8 cellular contexts compared by ENCODE assay signal in genomic region chr12:132188451-132189298, GRCh38. TPM values are rescaled to one million over a fixed set of nuclear protein-coding genes. Genes with fewer than 3 reads are reported as not detected.
A peak's percentile ranks its signal among the peaks of the same experiment; 100 is the strongest.
DNase-seq lines count a peak whose midpoint lies in the region; ATAC-seq and TF ChIP-seq lines count a peak whose summit lies in the region.

No MANE protein-coding gene starts in this region.

- H3K4me1 Mint-ChIP-seq in Caco-2 (ENCODE audit: low read depth, unreplicated experiment), result peaks cover 7% of the 10 kb centered on the region

- 53 to 54% methylated on average over 39 of the region's 39 CpGs for WGBS in esophagus, 2 donors
- WGBS in ovary, 3 donors, result 54 to 70% (median 55%) methylated on average over 30 to 39 of the region's 39 CpGs

- H3K9me3 ChIP-seq in Caco-2 (no peaks in the 10 kb centered on the region), Peyer's patch (peaks cover 0 to 20% (median 1%) of the 10 kb centered on the region in 4 donors), esophagus (ENCODE audit: control insufficient read depth in 2 of 2, insufficient read depth in 1 of 2, low read depth in 1 of 2, low read length in 1 of 2) (peaks cover 3 to 12% of the 10 kb centered on the region in 2 donors), ovary (no peaks in the 10 kb centered on the region)

- TF ChIP-seq EP300 in ovary (IDR thresholded peaks at IDR 0.05), result no peak

- TF ChIP-seq POLR2A in Peyer's patch (IDR thresholded peaks at IDR 0.05), result no peak
- TF ChIP-seq POLR2A in ovary (IDR thresholded peaks at IDR 0.05), result no peak

- H3K36me3 ChIP-seq in Caco-2 (ENCODE audit: control insufficient read depth, insufficient read depth, low read length), result no peaks in the 10 kb centered on the region
- H3K36me3 ChIP-seq in Peyer's patch, result no peaks in the 10 kb centered on the region
- H3K36me3 ChIP-seq in esophagus (ENCODE audit: control insufficient read depth in 2 of 2, insufficient read depth in 2 of 2, low read length in 1 of 2), result no peaks in the 10 kb centered on the region
- H3K36me3 ChIP-seq in ovary, result no peaks in the 10 kb centered on the region

- H3K4me3 ChIP-seq in Caco-2 (ENCODE audit: low read depth, low read length) (peak overlapping the region; percentile 55), Peyer's patch (peak overlapping the region; percentile 49 to 64 (median 60)), esophagus (ENCODE audit: low read depth in 1 of 2, low read length in 2 of 2) (peak overlapping the region; percentile 50 to 54), ovary (peak overlapping the region; percentile 60)

- POLR2A ChIA-PET in Caco-2 (lab: Charles Lee), result no interaction called here

- peaks cover 6% of the 10 kb centered on the region for H3K36me3 Mint-ChIP-seq in Caco-2 (ENCODE audit: insufficient read depth, unreplicated experiment)

- peak overlapping the region; percentile 72 for H3K27ac Mint-ChIP-seq in Caco-2 (ENCODE audit: unreplicated experiment)

- intact Hi-C loops in Caco-2 (cut with micrococcal nuclease; ENCODE audit: unreplicated experiment), result loop anchor here (1.0 kb wide), 1 partner anchor 31 kb away; no protein-coding TSS in a partner anchor
- intact Hi-C loops in ovary (cut with DNase I), result no loop called here

- H3K9me3 Mint-ChIP-seq in Caco-2 (ENCODE audit: unreplicated experiment), result peaks cover 6% of the 10 kb centered on the region

- no peak for ATAC-seq in GM18909 (IDR thresholded peaks at IDR 0.05; ENCODE audit: poor library complexity, unreplicated experiment)
- no peak for ATAC-seq in GM18502 (IDR thresholded peaks at IDR 0.05; ENCODE audit: poor library complexity, unreplicated experiment)
- no peak for ATAC-seq in HG03571 (IDR thresholded peaks at IDR 0.05; ENCODE audit: unreplicated experiment)

- peak overlapping the region; percentile 90 for H3K4me3 Mint-ChIP-seq in Caco-2 (ENCODE audit: unreplicated experiment)

- peaks cover 12% of the 10 kb centered on the region for H3K27me3 Mint-ChIP-seq in Caco-2 (ENCODE audit: insufficient read depth, unreplicated experiment)

- DNase-seq in Caco-2 (no peak), Peyer's patch (no peak), ovary (no peak), NCI-H524 treated with DMSO at 0.1 percent for 48 hours (lab: John Stamatoyannopoulos, UW) (no peak)

- no TSS peak for BruUV-seq in Caco-2 (replicated peaks; lab: Mats Ljungman, UMichigan)

- H3K4me1 ChIP-seq in Caco-2, result peaks cover 8% of the 10 kb centered on the region; the same call in 1 of the 2 replicates
- peaks cover 0 to 17% (median 7%) of the 10 kb centered on the region in 4 donors for H3K4me1 ChIP-seq in Peyer's patch
- H3K4me1 ChIP-seq in esophagus (ENCODE audit: control insufficient read depth in 2 of 2, insufficient read depth in 2 of 2, low read length in 1 of 2), result peaks cover 4 to 20% of the 10 kb centered on the region in 2 donors
- H3K4me1 ChIP-seq in ovary (ENCODE audit: insufficient read depth), result peaks cover 5% of the 10 kb centered on the region

- no peaks in the 10 kb centered on the region for H3K27me3 ChIP-seq in Caco-2 (replicated peaks; ENCODE audit: control insufficient read depth, insufficient read depth, low read length)
- no peaks in the 10 kb centered on the region for H3K27me3 ChIP-seq in Peyer's patch
- no peaks in the 10 kb centered on the region for H3K27me3 ChIP-seq in esophagus (ENCODE audit: control insufficient read depth in 1 of 2, insufficient read depth in 2 of 2, low read length in 2 of 2)
- H3K27me3 ChIP-seq in ovary, result no peaks in the 10 kb centered on the region

- peak overlapping the region; percentile 47 to 80 (median 64) for H3K27ac ChIP-seq in Peyer's patch
- H3K27ac ChIP-seq in esophagus (ENCODE audit: low read depth in 2 of 2, low read length in 1 of 2), result peak overlapping the region; percentile 59 to 82
- peak overlapping the region; percentile 30 to 39 for H3K27ac ChIP-seq in ovary

- TF ChIP-seq CTCF in Caco-2 (IDR thresholded peaks at IDR 0.05; ENCODE audit: insufficient read depth in 1 of 2, low read depth in 1 of 2, low read length in 1 of 2, severe bottlenecking in 1 of 2, unreplicated experiment in 1 of 2) (no peak), Peyer's patch (IDR thresholded peaks at IDR 0.05) (no peak), ovary (IDR thresholded peaks at IDR 0.05) (no peak)

- CTCF ChIA-PET in Caco-2 (lab: Charles Lee), result interaction anchor here (0.6 to 1.5 kb wide), 5 partner anchors 10 to 324 kb away, joined by 3 to 6 read pairs (median 5); no protein-coding TSS in a partner anchor

RNA-seq across cellular contexts. Expression of gene NOC4L, which starts 44.4 kb away (rescaled TPM):
- total RNA-seq in Caco-2 (2022), result 39.6 and 40.7 TPM in 2 replicates
- total RNA-seq in Peyer's patch, result 10 to 100 TPM in 2 of 4 donors, 1 to 10 TPM in 2; 8.9 to 47.0 (median 12.2) TPM
- 10 to 100 TPM; 20.6 to 22.7 TPM for polyA plus RNA-seq in esophagus
- 10 to 100 TPM in 6 of 7 donors, 1 to 10 TPM in 1; 8.6 to 23.4 (median 18.5) TPM for total RNA-seq in ovary
- 10 to 100 TPM in 1 of 2 donors, 1 to 10 TPM in 1; 1.2 to 24.6 TPM for polyA plus RNA-seq in ovary

RNA-seq across cellular contexts. Expression of gene DDX51, which starts 44.6 kb away (rescaled TPM):
- 35.5 and 40.4 TPM in 2 replicates for total RNA-seq in Caco-2 (2022)
- total RNA-seq in Peyer's patch, result 10 to 100 TPM; 18.7 to 78.4 (median 32.2) TPM
- 10 to 100 TPM; 12.3 to 20.4 TPM for polyA plus RNA-seq in esophagus
- total RNA-seq in ovary, result 10 to 100 TPM; 18.0 to 26.2 (median 21.8) TPM
- 10 to 100 TPM in 1 of 2 donors, 1 to 10 TPM in 1; 10.0 to 21.9 TPM for polyA plus RNA-seq in ovary
